Comparison of ENCODE assay signal across 8 cellular contexts in the genomic region with DNA sequence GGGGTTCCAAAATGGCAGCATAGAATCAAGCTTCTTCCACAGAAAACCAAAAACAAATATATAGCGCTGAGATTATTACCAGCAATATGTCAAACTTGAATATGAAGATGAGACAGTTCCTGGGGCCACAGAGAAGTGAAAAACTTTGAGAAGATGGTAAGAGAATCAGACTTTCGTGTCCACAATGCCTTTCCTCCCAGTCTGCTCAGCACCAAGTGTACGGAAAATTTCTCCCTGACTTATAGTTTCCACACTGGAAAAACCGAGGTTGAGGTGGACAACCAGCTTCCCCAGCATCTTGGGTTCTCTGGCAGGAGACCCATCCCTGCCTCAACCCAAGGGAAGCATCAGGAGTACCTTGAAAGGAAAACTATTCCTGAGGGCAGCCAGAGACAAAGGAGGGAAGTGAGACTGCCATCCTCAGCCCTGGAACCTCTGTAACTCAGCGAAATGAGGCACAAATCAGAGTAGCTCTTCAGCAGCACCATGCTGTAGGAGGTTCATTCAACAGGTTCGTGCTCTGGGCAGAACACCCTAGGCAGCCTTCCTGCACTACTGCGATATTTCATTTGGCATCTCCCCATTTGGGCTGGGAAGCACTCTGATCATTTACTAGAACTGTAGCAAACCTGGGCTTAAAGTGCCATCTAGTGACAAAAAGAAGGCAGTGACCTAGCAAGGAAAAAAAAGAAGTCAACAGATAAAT. TPM values are rescaled to one million over a fixed set of nuclear protein-coding genes. Genes with fewer than 3 reads are reported as not detected.
DNase-seq lines count a peak whose midpoint lies in the region; ATAC-seq, FAIRE-seq and TF ChIP-seq lines count a peak whose summit lies in the region.

No MANE protein-coding gene starts in this region.

- peak overlapping the region in 1 of 2 experiments; percentile 42; a peak in 2 of 4 replicates for H4K8ac ChIP-seq in IMR-90 (ENCODE audit: low read depth in 2 of 2, low read length in 2 of 2)

- H3K27ac Mint-ChIP-seq in CD4-positive, CD25-positive, alpha-beta regulatory T cell: peak overlapping the region in 1 of 3 donors; percentile 46
- H3K27ac Mint-ChIP-seq in stimulated activated naive B cell treated with anti-CD40 and anti-IgM and Interleukin-4, amounts not matched to agents 10 μg/mL and 1 μg/mL and 100 μg/mL, for 72 hours: no peak overlapping the region

- intact Hi-C loops in IMR-90 (cut with micrococcal nuclease) (loop anchor here (1.0 to 10.0 kb wide), 5 partner anchors 522 to 1500 kb away; no protein-coding TSS in a partner anchor), K562 (cut with micrococcal nuclease) (loop anchor here (1.0 to 10.0 kb wide), 6 partner anchors 52 to 1732 kb away; partner anchors contain the start of genes CAPRIN2 and IPO8)

- peak overlapping the region; percentile 34; the same call in 1 of the 2 replicates for H3K4ac ChIP-seq in IMR-90 (ENCODE audit: low read depth, low read length)

- no peaks in the 10 kb centered on the region for H3K4me1 Mint-ChIP-seq in CD4-positive, CD25-positive, alpha-beta regulatory T cell
- no peaks in the 10 kb centered on the region for H3K4me1 Mint-ChIP-seq in stimulated activated naive B cell treated with anti-CD40 and anti-IgM and Interleukin-4, amounts not matched to agents 10 μg/mL and 1 μg/mL and 100 μg/mL, for 72 hours

- 0 out of 2 replicates have a peak overlapping the region, but pooled peaks have one; percentile 74 for H4K5ac ChIP-seq in IMR-90 (ENCODE audit: low read depth, low read length)

- H3K9me3 ChIP-seq in CD4-positive, CD25-positive, alpha-beta regulatory T cell (ENCODE audit: control insufficient read depth in 2 of 2, low read length in 2 of 2): peaks cover 0 to 3% of the 10 kb centered on the region in 2 experiments
- H3K9me3 ChIP-seq in IMR-90 (ENCODE audit: control insufficient read depth, insufficient read depth, low read length) (no peaks in the 10 kb centered on the region), K562 (replicated peaks; ENCODE audit: control insufficient read depth, insufficient read depth, low read depth, low read length) (no peaks in the 10 kb centered on the region; the same call in 1 of the 2 replicates)

- 0% methylated on average over 1 of the region's 7 CpGs; no CpG with 5 or more reads in 1 of the 2 experiments for WGBS in IMR-90 (ENCODE audit: extremely low coverage in 2 of 2, insufficient read length in 1 of 2), 2 experiments
- WGBS in K562 (ENCODE audit: insufficient coverage, low coverage, missing lambda C conversion rate): 10% methylated on average over 7 of the region's 7 CpGs

- peak overlapping the region; percentile 26 for H2AK9ac ChIP-seq in IMR-90 (replicated peaks; ENCODE audit: low read depth, low read length, poor library complexity)

- in situ Hi-C loops in IMR-90 (cut with MboI; ENCODE audit: low sequenced_read_pairs): loop anchor here (25.0 kb wide), 2 partner anchors 495 to 1295 kb away; no protein-coding TSS in a partner anchor
- in situ Hi-C loops in K562 (cut with MboI): loop anchor here (10.0 to 25.0 kb wide), 2 partner anchors 620 to 1282 kb away; no protein-coding TSS in a partner anchor

- ATAC-seq in CD4-positive, CD25-positive, alpha-beta regulatory T cell (ENCODE audit: low read depth in 2 of 2): peak; percentile 34 to 45
- ATAC-seq in GM18867 (IDR thresholded peaks at IDR 0.05; ENCODE audit: unreplicated experiment) (peak; percentile 77), IMR-90 (ENCODE audit: low read depth) (peak; percentile 98), K562 (peak; percentile 98), HG03175 (IDR thresholded peaks at IDR 0.05; ENCODE audit: unreplicated experiment) (no peak)
- ATAC-seq in stimulated activated naive B cell treated with anti-CD40 and anti-IgM and Interleukin-4, amounts not matched to agents 10 μg/mL and 1 μg/mL and 100 μg/mL, for 72 hours (replicated peaks): peak; percentile 63 to 71

- CTCF ChIA-PET in IMR-90 (lab: Yijun Ruan, JAX): no interaction called here
- CTCF ChIA-PET in K562 (lab: Yijun Ruan, JAX; ENCODE audit: low intra/inter-chr PET ratio): interaction anchor here (0.6 to 2.8 kb wide), 4 partner anchors 484 to 1287 kb away, joined by 3 to 36 read pairs (median 3); no protein-coding TSS in a partner anchor

- 0 out of 2 replicates have a peak overlapping the region, but pooled peaks have one; percentile 56 for H3K14ac ChIP-seq in IMR-90 (replicated peaks; ENCODE audit: low read depth, low read length)

- H3K4me3 Mint-ChIP-seq in CD4-positive, CD25-positive, alpha-beta regulatory T cell: no peak overlapping the region
- H3K4me3 Mint-ChIP-seq in stimulated activated naive B cell treated with anti-CD40 and anti-IgM and Interleukin-4, amounts not matched to agents 10 μg/mL and 1 μg/mL and 100 μg/mL, for 72 hours: no peak overlapping the region

- H4K91ac ChIP-seq in IMR-90 (ENCODE audit: insufficient read depth, low read depth, low read length): no peak overlapping the region

- H3K79me2 ChIP-seq in K562 (ENCODE audit: control insufficient read depth, insufficient read depth, low read length): no peaks in the 10 kb centered on the region

- H2BK120ac ChIP-seq in IMR-90 (ENCODE audit: low read depth, low read length): no peak overlapping the region

- H4K20me1 ChIP-seq in IMR-90 (ENCODE audit: insufficient read depth, low read length) (no peaks in the 10 kb centered on the region), K562 (replicated peaks; ENCODE audit: control insufficient read depth, insufficient read depth, low read length) (no peaks in the 10 kb centered on the region)

- BruUV-seq in IMR-90 (replicated peaks; lab: Mats Ljungman, UMichigan) (no TSS peak), K562 (replicated peaks; lab: Mats Ljungman, UMichigan) (no TSS peak)

- no peak overlapping the region for H3K18ac ChIP-seq in IMR-90 (ENCODE audit: low read depth, low read length)

- H3K9ac ChIP-seq in IMR-90 (ENCODE audit: low read depth, low read length) (0 out of 2 replicates have a peak overlapping the region, but pooled peaks have one; percentile 12), K562 (ENCODE audit: insufficient read depth in 1 of 2, low read depth in 2 of 2, low read length in 2 of 2) (peak overlapping the region; percentile 1 to 7; a peak in 2 of 4 replicates)

- H2BK5ac ChIP-seq in IMR-90 (ENCODE audit: low read depth, low read length, poor library complexity, severe bottlenecking): no peak overlapping the region

- POLR2A ChIA-PET in IMR-90 (lab: Charles Lee; ENCODE audit: unreplicated experiment) (no interaction called here), K562 (lab: Yijun Ruan, JAX) (no interaction called here)

- peak; percentile 79 for FAIRE-seq in K562 (lab: Jason Lieb, UNC)

- H3K27ac ChIP-seq in CD4-positive, CD25-positive, alpha-beta regulatory T cell (ENCODE audit: insufficient read depth, low read length, poor library complexity, severe bottlenecking): no peak overlapping the region
- H3K27ac ChIP-seq in IMR-90 (ENCODE audit: insufficient read depth, low read length): no peak overlapping the region
- H3K27ac ChIP-seq in K562 (ENCODE audit: extremely low read depth, low read depth, low read length): no peak overlapping the region

- peaks cover 3% of the 10 kb centered on the region for H3K27me3 ChIP-seq in CD4-positive, CD25-positive, alpha-beta regulatory T cell (ENCODE audit: control insufficient read depth, insufficient read depth, low read length)
- H3K27me3 ChIP-seq in IMR-90 (ENCODE audit: control insufficient read depth, insufficient read depth, low read length) (no peaks in the 10 kb centered on the region), K562 (ENCODE audit: control insufficient read depth in 2 of 2, insufficient read depth in 2 of 2, low read length in 2 of 2) (peaks cover 0 to 3% of the 10 kb centered on the region in 2 experiments; a peak in 1 of 5 replicates)

- no peaks in the 10 kb centered on the region for H3K79me1 ChIP-seq in IMR-90 (ENCODE audit: low read depth in 1 of 2, low read length in 2 of 2)

- H3K36me3 Mint-ChIP-seq in CD4-positive, CD25-positive, alpha-beta regulatory T cell: no peaks in the 10 kb centered on the region
- H3K36me3 Mint-ChIP-seq in stimulated activated naive B cell treated with anti-CD40 and anti-IgM and Interleukin-4, amounts not matched to agents 10 μg/mL and 1 μg/mL and 100 μg/mL, for 72 hours: peaks cover 2 to 3% of the 10 kb centered on the region in 2 donors

- TF ChIP-seq EP300 in K562 (IDR thresholded peaks at IDR 0.05; ENCODE audit: low read length): no peak

- no peak overlapping the region for H2AK5ac ChIP-seq in IMR-90 (ENCODE audit: low read depth, low read length)

- no peak overlapping the region for H3K4me3 ChIP-seq in CD4-positive, CD25-positive, alpha-beta regulatory T cell (ENCODE audit: low read depth, low read length)
- H3K4me3 ChIP-seq in IMR-90 (ENCODE audit: insufficient read depth, low read depth, low read length) (no peak overlapping the region), K562 (peak overlapping the region; percentile 11; the same call in 1 of the 2 replicates)

- TF ChIP-seq POLR2A in IMR-90 (IDR thresholded peaks at IDR 0.05; ENCODE audit: low read depth, low read length) (no peak), K562 (conservative IDR thresholded peaks at IDR 0.05) (no peak)

- H2AFZ ChIP-seq in IMR-90 (replicated peaks; ENCODE audit: low read length, poor library complexity) (peak overlapping the region; percentile 73), K562 (ENCODE audit: low read depth, low read length) (peak overlapping the region; percentile 86)

- no peaks in the 10 kb centered on the region for H3K36me3 ChIP-seq in CD4-positive, CD25-positive, alpha-beta regulatory T cell (ENCODE audit: control insufficient read depth, insufficient read depth, low read length)
- H3K36me3 ChIP-seq in IMR-90 (ENCODE audit: control insufficient read depth, insufficient read depth, low read length) (no peaks in the 10 kb centered on the region), K562 (ENCODE audit: control insufficient read depth, insufficient read depth, low read length) (no peaks in the 10 kb centered on the region)

- peaks cover 0 to 9% (median 2%) of the 10 kb centered on the region in 7 donors for H3K9me3 Mint-ChIP-seq in CD4-positive, CD25-positive, alpha-beta regulatory T cell
- H3K9me3 Mint-ChIP-seq in stimulated activated naive B cell treated with anti-CD40 and anti-IgM and Interleukin-4, amounts not matched to agents 10 μg/mL and 1 μg/mL and 100 μg/mL, for 72 hours: peaks cover 0 to 4% of the 10 kb centered on the region in 2 donors

- TF ChIP-seq RAD21 in IMR-90 (IDR thresholded peaks at IDR 0.05; ENCODE audit: low read length): peak; percentile 97
- TF ChIP-seq RAD21 in K562 (CRISPR knock-in tag; conservative IDR thresholded peaks at IDR 0.05 in 1 of 2, IDR thresholded peaks at IDR 0.05 in 1 of 2): peak; percentile 94 to 95

- H2BK15ac ChIP-seq in IMR-90 (ENCODE audit: low read depth, low read length): no peak overlapping the region

- H3K4me2 ChIP-seq in IMR-90 (ENCODE audit: low read depth, low read length) (peak overlapping the region; percentile 82), K562 (ENCODE audit: insufficient read depth, low read length) (peak overlapping the region; percentile 83)

- H2BK20ac ChIP-seq in IMR-90 (ENCODE audit: low read depth, low read length): peak overlapping the region; percentile 77

- H3K27me3 Mint-ChIP-seq in CD4-positive, CD25-positive, alpha-beta regulatory T cell: peaks cover 18% of the 10 kb centered on the region
- peaks cover 27 to 33% of the 10 kb centered on the region in 2 donors for H3K27me3 Mint-ChIP-seq in stimulated activated naive B cell treated with anti-CD40 and anti-IgM and Interleukin-4, amounts not matched to agents 10 μg/mL and 1 μg/mL and 100 μg/mL, for 72 hours

- no peak overlapping the region for H3K23ac ChIP-seq in IMR-90 (ENCODE audit: low read depth, low read length)

- DNase-seq in CD4-positive, CD25-positive, alpha-beta regulatory T cell: peak; percentile 6 to 59 (median 49)
- DNase-seq in IMR-90 (peak; percentile 76), NOMO-1 (lab: John Stamatoyannopoulos, UW; ENCODE audit: unreplicated experiment in 2 of 2) (peak; percentile 33 to 47), K562 (ENCODE audit: extremely low read depth in 1 of 4, low spot score in 3 of 4) (peak; percentile 30 to 77 (median 44)), inferior parietal cortex (ENCODE audit: extremely low spot score) (peak; percentile 75)
- no peak for DNase-seq in stimulated activated naive B cell treated with anti-CD40 and anti-IgM and Interleukin-4, amounts not matched to agents 10 μg/mL and 1 μg/mL and 100 μg/mL, for 72 hours

- dilution Hi-C loops in IMR-90 (cut with HindIII; ENCODE audit: low sequenced_read_pairs, unreplicated experiment): no loop called here

- H3K56ac ChIP-seq in IMR-90 (ENCODE audit: extremely low read depth, insufficient read depth, low read length): no peak overlapping the region

- H3K9me1 ChIP-seq in IMR-90 (ENCODE audit: insufficient read depth, low read length) (no peaks in the 10 kb centered on the region), K562 (ENCODE audit: control insufficient read depth, insufficient read depth, low read length) (no peaks in the 10 kb centered on the region)

- TF ChIP-seq CTCF in IMR-90 (conservative IDR thresholded peaks at IDR 0.05; ENCODE audit: low read depth, low read length) (peak; percentile 93), K562 (IDR thresholded peaks at IDR 0.05 in 2 of 3, conservative IDR thresholded peaks at IDR 0.05 in 1 of 3; ENCODE audit: insufficient read depth in 2 of 3, low read depth in 1 of 3, low read length in 3 of 3) (peak; percentile 51 to 84 (median 72))

- no peaks in the 10 kb centered on the region for H3K4me1 ChIP-seq in CD4-positive, CD25-positive, alpha-beta regulatory T cell (ENCODE audit: control insufficient read depth, insufficient read depth, low read length, poor library complexity, severe bottlenecking)
- H3K4me1 ChIP-seq in IMR-90 (ENCODE audit: control insufficient read depth, insufficient read depth, low read length) (peaks cover 3% of the 10 kb centered on the region; the same call in 1 of the 2 replicates), K562 (replicated peaks in 1 of 2; ENCODE audit: control insufficient read depth in 2 of 2, insufficient read depth in 2 of 2, low read length in 2 of 2) (peaks cover 0 to 3% of the 10 kb centered on the region in 2 experiments; a peak in 2 of 5 replicates)

RNA-seq across cellular contexts. Expression of gene CAPRIN2, which starts 52.4 kb away (rescaled TPM):
- total RNA-seq in CD4-positive, CD25-positive, alpha-beta regulatory T cell: 29.9 TPM
- 10 to 100 TPM in 1 of 4 donors, 1 to 10 TPM in 3; 5.6 to 11.6 (median 8.1) TPM for polyA plus RNA-seq in CD4-positive, CD25-positive, alpha-beta regulatory T cell
- total RNA-seq in IMR-90 (2012; rRNA removed) (23.1 and 23.8 TPM in 2 replicates), K562 (2014; rRNA removed) (5.3 and 6.7 TPM in 2 replicates), K562 (2014; rRNA removed; fragmentation: Illumina TruSeq; extraction: Trizol) (8.9 and 10.0 TPM in 2 replicates), K562 (2015; rRNA removed; fragmentation: Illumina TruSeq; extraction: Trizol) (8.2 and 9.4 TPM in 2 replicates), K562 (2021) (7.4 and 8.3 TPM in 2 replicates)
- polyA plus RNA-seq in IMR-90 (2012; rRNA removed) (15.3 and 18.9 TPM in 2 replicates), K562 (2011; rRNA removed) (12.3 and 14.5 TPM in 2 replicates), K562 (2014; fragmentation: Illumina TruSeq; extraction: Trizol) (11.1 and 12.3 TPM in 2 replicates), K562 (2014; fragmentation: Nextera tagmentation; extraction: Ambion mirVana) (1 to 10 TPM; 2.3 to 3.4 TPM), K562 (2014; rRNA removed) (8.8 and 9.4 TPM in 2 replicates)
- 1.9 and 2.2 TPM in 2 replicates for polyA plus RNA-seq in IMR-90 (2012; cell fraction: cytosol; rRNA removed)
- polyA plus RNA-seq in IMR-90 (2012; cell fraction: nucleus; rRNA removed; ENCODE audit: low replicate concordance): 14.5 and 102 TPM in 2 replicates
- total RNA-seq in K562 (2011; cell fraction: chromatin; rRNA removed; ENCODE audit: low replicate concordance): 22.1 and 98.5 TPM in 2 replicates
- total RNA-seq in K562 (2011; cell fraction: nucleolus; rRNA removed): 8.2 and 17.9 TPM in 2 replicates
- 28.2 and 33.9 TPM in 2 replicates for total RNA-seq in K562 (2011; cell fraction: nucleoplasm; rRNA removed)
- polyA plus RNA-seq in K562 (2011; cell fraction: cytosol; rRNA removed): 3.6 and 6.2 TPM in 2 replicates
- 38.3 and 43.2 TPM in 2 replicates for polyA plus RNA-seq in K562 (2011; cell fraction: nucleus; rRNA removed)
- polyA plus RNA-seq in K562 (2012): 5.6 and 10.0 TPM in 2 replicates
- polyA minus RNA-seq in K562 (2011; rRNA and poly(A)+ RNA removed): 10.8 and 12.1 TPM in 2 replicates
- 2.9 and 6.1 TPM in 2 replicates for polyA minus RNA-seq in K562 (2011; cell fraction: cytosol; rRNA and poly(A)+ RNA removed)
- 8.9 and 16.7 TPM in 2 replicates for polyA minus RNA-seq in K562 (2011; cell fraction: nucleus; rRNA and poly(A)+ RNA removed)
